Comparison of ENCODE assay signal across 23 cellular contexts in the genomic region with DNA sequence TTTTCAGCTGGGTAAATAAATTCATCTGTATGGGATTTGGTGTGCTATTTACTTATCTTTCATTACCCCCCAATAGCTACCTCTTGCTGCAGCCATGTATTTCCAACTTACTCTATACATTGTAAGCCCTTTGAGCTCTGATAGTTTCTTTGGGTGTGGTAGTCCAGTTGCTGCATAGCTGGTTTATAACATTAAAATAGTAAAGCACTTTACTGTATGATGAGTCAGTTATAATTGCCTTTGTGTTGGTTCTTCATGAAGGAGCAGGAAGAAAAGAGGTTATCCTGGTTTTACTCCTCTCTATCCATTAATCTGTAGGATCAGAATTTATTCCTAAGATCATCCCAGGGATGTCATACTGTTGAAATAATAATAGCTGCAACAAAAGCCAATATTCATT. TPM values are rescaled to one million over a fixed set of nuclear protein-coding genes. Genes with fewer than 3 reads are reported as not detected.
DNase-seq lines count a peak whose midpoint lies in the region; ATAC-seq and TF ChIP-seq lines count a peak whose summit lies in the region.
"Had no signal": no experiment of that assay in that cellular context is flagged by ENCODE, and none has a peak within 500 bp of the region (broad histone marks: within the 10 kb centered on the region; RNA-seq: fewer than 3 reads in every experiment).

No MANE protein-coding gene starts in this region.

- no peaks in the 10 kb centered on the region for H4K20me1 ChIP-seq in PC-3 (ENCODE audit: low read length)

- TF ChIP-seq CTCF in PC-3 (conservative IDR thresholded peaks at IDR 0.05; ENCODE audit: low read depth, low read length): no peak
- no peak for TF ChIP-seq CTCF in colonic mucosa (IDR thresholded peaks at IDR 0.05)
- TF ChIP-seq CTCF in Calu3 (IDR thresholded peaks at IDR 0.05; ENCODE audit: unreplicated experiment): no peak

- no TSS peak for BruUV-seq in PC-3 (replicated peaks; lab: Mats Ljungman, UMichigan)
- no TSS peak for BruUV-seq in Calu3 (replicated peaks; lab: Mats Ljungman, UMichigan)

- CTCF ChIA-PET in PC-3 (lab: Charles Lee) (interaction anchor here (0.5 to 0.8 kb wide), 4 partner anchors 13 to 192 kb away, joined by 3 to 4 read pairs (median 3); no protein-coding TSS in a partner anchor), Calu3 (lab: Charles Lee) (interaction anchor here (0.8 kb wide), 2 partner anchors 22 to 392 kb away, joined by 3 read pairs; no protein-coding TSS in a partner anchor)

- no peaks in the 10 kb centered on the region; the same call in 1 of the 2 replicates for H3K4me1 ChIP-seq in PC-3 (ENCODE audit: insufficient read depth, low read length)
- no peaks in the 10 kb centered on the region for H3K4me1 ChIP-seq in colonic mucosa

- H3K36me3 ChIP-seq in PC-3 (ENCODE audit: low read depth, low read length) (peaks cover 2% of the 10 kb centered on the region; the same call in 1 of the 2 replicates), colonic mucosa (no peaks in the 10 kb centered on the region)

- DNase-seq in LoVo (ENCODE audit: low spot score) (peak; percentile 43), PC-3 (peak; percentile 55), colonic mucosa (no peak), renal cortical epithelial cell (ENCODE audit: low read depth) (peak; percentile 4), SHP77 treated with DMSO at 0.1 percent for 48 hours (lab: John Stamatoyannopoulos, UW) (no peak), Calu3 (no peak)
- DNase-seq: CD4-positive, CD25-positive, alpha-beta regulatory T cell; DMS79; EL; GDM1; H9; IMR-90; NCI-H1048; NCI-H1417; NCI-H187; NCI-H2081 treated with DMSO at 0.1 percent for 48 hours; NCI-H524; NCI-H774; Right ventricle myocardium superior had no signal

- no peaks in the 10 kb centered on the region for H3K4me1 Mint-ChIP-seq in Calu3 (ENCODE audit: low read depth, unreplicated experiment)
- H3K4me1 Mint-ChIP-seq: CD4-positive, CD25-positive, alpha-beta regulatory T cell had no signal

- no peaks in the 10 kb centered on the region for H3K9me3 Mint-ChIP-seq in Calu3 (ENCODE audit: low read depth, unreplicated experiment)
- H3K9me3 Mint-ChIP-seq: CD4-positive, CD25-positive, alpha-beta regulatory T cell; GM23338; H9 had no signal

- H3K27me3 Mint-ChIP-seq in Calu3 (ENCODE audit: unreplicated experiment): no peaks in the 10 kb centered on the region

- no peaks in the 10 kb centered on the region for H3K9me2 ChIP-seq in PC-3 (replicated peaks; ENCODE audit: low read length)

- POLR2A ChIA-PET in PC-3 (lab: Charles Lee; ENCODE audit: unreplicated experiment): no interaction called here

- ATAC-seq in PC-3 (peak; percentile 89), HG03520 (IDR thresholded peaks at IDR 0.05; ENCODE audit: unreplicated experiment) (no peak)
- ATAC-seq: GM12878, GM23338 had no signal

- H3K27me3 ChIP-seq in PC-3 (ENCODE audit: low read length): no peaks in the 10 kb centered on the region
- H3K27me3 ChIP-seq in colonic mucosa: no peaks in the 10 kb centered on the region

- H3K79me2 ChIP-seq in PC-3 (ENCODE audit: low read length): no peaks in the 10 kb centered on the region

- H3K27ac ChIP-seq in PC-3 (ENCODE audit: low read length) (no peak overlapping the region), colonic mucosa (peak overlapping the region; percentile 56)
- H3K27ac ChIP-seq: KMS-11 had no signal

- no peaks in the 10 kb centered on the region for H3K36me3 Mint-ChIP-seq in Calu3 (ENCODE audit: insufficient read depth, unreplicated experiment)
- H3K36me3 Mint-ChIP-seq: CD4-positive, CD25-positive, alpha-beta regulatory T cell had no signal

- H3F3A ChIP-seq in PC-3 (ENCODE audit: low read length, unreplicated experiment): no peaks in the 10 kb centered on the region

- intact Hi-C loops in PC-3 (cut with micrococcal nuclease): loop anchor here (1.0 kb wide), 1 partner anchor 35 kb away; no protein-coding TSS in a partner anchor
- intact Hi-C loops in colonic mucosa (cut with DNase I): no loop called here
- intact Hi-C loops in Calu3 (cut with micrococcal nuclease; ENCODE audit: unreplicated experiment): no loop called here

- H3K4me3 ChIP-seq in PC-3 (ENCODE audit: low read length) (no peak overlapping the region), colonic mucosa (no peak overlapping the region)
- H3K4me3 ChIP-seq: GM12878, GM23338 had no signal

- H2AFZ ChIP-seq in PC-3 (ENCODE audit: low read length): no peak overlapping the region
- H2AFZ ChIP-seq: GM23338 had no signal

- H3K4me2 ChIP-seq in PC-3 (ENCODE audit: low read length): no peak overlapping the region
- H3K4me2 ChIP-seq: GM23338, KMS-11 had no signal

- H3K4me3 Mint-ChIP-seq in Calu3 (ENCODE audit: low read depth, unreplicated experiment): no peak overlapping the region
- H3K4me3 Mint-ChIP-seq: CD4-positive, CD25-positive, alpha-beta regulatory T cell; GM23338; H9 had no signal

- no peak overlapping the region for H3K9ac ChIP-seq in PC-3 (ENCODE audit: low read length)
- no peak overlapping the region for H3K9ac ChIP-seq in colonic mucosa (ENCODE audit: low read depth in 2 of 2, low read length in 2 of 2)
- H3K9ac ChIP-seq: KMS-11 had no signal

- no peaks in the 10 kb centered on the region for H3K9me3 ChIP-seq in PC-3 (ENCODE audit: low read length)
- H3K9me3 ChIP-seq in colonic mucosa: no peaks in the 10 kb centered on the region

- no peak overlapping the region for H3K27ac Mint-ChIP-seq in Calu3 (ENCODE audit: unreplicated experiment)
- H3K27ac Mint-ChIP-seq: CD4-positive, CD25-positive, alpha-beta regulatory T cell; GM23338; H9 had no signal

RNA-seq across cellular contexts. Expression of gene TBC1D30, which starts 15.7 kb away (rescaled TPM):
- 16.8 and 36.1 TPM in 2 replicates for total RNA-seq in PC-3 (2014; rRNA removed)
- total RNA-seq in colonic mucosa: 10 to 100 TPM in 1 of 2 donors, 1 to 10 TPM in 1; 6.9 to 17.0 TPM
- total RNA-seq in renal cortical epithelial cell: 1.1 and 4.0 TPM in 2 replicates
- total RNA-seq in Calu3 (2022): 21.4 and 29.4 TPM in 2 replicates

Comparison
In these comparisons a context has a peak if more than half of its experiments do, and no peak if none do; other contexts are left out.
1. DNase-seq: peak in LoVo (single experiment), PC-3 (single experiment) and renal cortical epithelial cell (single experiment); none in colonic mucosa (single experiment), SHP77 treated with DMSO at 0.1 percent for 48 hours (single experiment) and Calu3 (single experiment).